In the genomic region with DNA sequence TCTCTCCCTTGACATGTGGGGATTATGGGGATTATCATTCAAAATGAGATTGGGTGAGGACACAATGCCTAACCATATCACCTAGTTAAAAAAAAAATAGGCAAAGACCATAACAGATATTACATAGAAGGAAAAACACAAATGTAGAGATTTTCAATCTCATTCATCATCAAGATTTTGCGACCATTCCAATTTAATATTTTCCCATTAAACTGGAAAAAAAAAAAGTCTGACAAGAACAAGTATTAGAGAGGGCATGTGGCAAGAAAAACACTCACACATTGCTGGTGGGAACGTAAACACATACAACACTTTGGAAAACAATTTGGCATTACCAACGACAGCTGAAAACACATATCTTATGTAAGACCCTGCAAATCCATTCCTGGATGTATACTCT, we compare ENCODE assay signal across 9 cellular contexts.
"Had no signal": no experiment of that assay in that cellular context is flagged by ENCODE, and none has a peak within 500 bp of the region (broad histone marks: within the 10 kb centered on the region; RNA-seq: fewer than 3 reads in every experiment).

No MANE protein-coding gene starts in this region.

- H3K9me3 ChIP-seq: HAP-1 had no signal

- DNase-seq: GM23248, GOT3, H7, H9, HCEC 1CT, HFFc6 had no signal

- H3K4me1 ChIP-seq: HAP-1 had no signal

- H3K4me3 ChIP-seq: GM23248, GM23338, HAP-1 had no signal

- H3K36me3 ChIP-seq: HAP-1 had no signal

- ATAC-seq: GM23338, HCT116 had no signal
